In genomic region chr19:50556236-50557008, GRCh38 we compare ENCODE assay signal across 1 cellular context.
TF ChIP-seq lines count a peak whose summit lies in the region.

No MANE protein-coding gene starts in this region.

TF ChIP-seq in GM23338, 12 proteins besides CTCF, POLR2A, EP300 and RAD21 (continued from another document):
- TF ChIP-seq ZNF462 (CRISPR knock-in tag; IDR thresholded peaks at IDR 0.05) = no peak
- TF ChIP-seq EZH2 (IDR thresholded peaks at IDR 0.05; ENCODE audit: low read depth, unreplicated experiment) = no peak
- no peak for TF ChIP-seq STAT1 (IDR thresholded peaks at IDR 0.05; ENCODE audit: unreplicated experiment)
- no peak for TF ChIP-seq EZH2phosphoT487 (IDR thresholded peaks at IDR 0.05; ENCODE audit: unreplicated experiment)
